Comparison of ENCODE assay signal across 8 cellular contexts in the genomic region with DNA sequence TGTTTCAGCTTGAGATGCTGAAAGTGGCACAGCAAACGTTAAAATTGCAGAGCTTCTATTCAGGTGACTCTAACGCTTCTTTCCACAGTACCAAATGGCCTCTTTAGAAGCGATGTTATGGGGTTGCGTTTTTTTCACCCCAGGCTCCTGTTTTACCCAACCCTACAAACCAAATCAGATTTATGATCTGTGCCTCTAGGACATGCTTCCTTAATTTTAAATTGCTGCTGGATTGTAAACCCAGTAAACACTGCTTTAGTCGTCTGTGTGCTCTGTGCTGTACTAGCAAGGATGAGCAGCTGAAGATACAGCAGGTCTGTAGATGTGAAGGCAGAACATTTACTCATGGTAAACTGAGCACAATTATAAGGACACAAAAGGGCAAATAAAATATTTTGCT.
"Had no signal": no experiment of that assay in that cellular context is flagged by ENCODE, and none has a peak within 500 bp of the region (broad histone marks: within the 10 kb centered on the region; RNA-seq: fewer than 3 reads in every experiment).

No MANE protein-coding gene starts in this region.

- H3K27ac ChIP-seq: HL-60 had no signal

- DNase-seq: H9, HCEC 1CT, IMR-90 had no signal

- H2AFZ ChIP-seq: GM23338 had no signal

- FAIRE-seq: H1, H54, K562 had no signal

- H3K4me2 ChIP-seq: GM23338 had no signal

- H3K4me3 ChIP-seq: GM23338, K562 had no signal

- ATAC-seq: GM23338, K562 had no signal
